8 cellular contexts compared by ENCODE assay signal in the genomic region with DNA sequence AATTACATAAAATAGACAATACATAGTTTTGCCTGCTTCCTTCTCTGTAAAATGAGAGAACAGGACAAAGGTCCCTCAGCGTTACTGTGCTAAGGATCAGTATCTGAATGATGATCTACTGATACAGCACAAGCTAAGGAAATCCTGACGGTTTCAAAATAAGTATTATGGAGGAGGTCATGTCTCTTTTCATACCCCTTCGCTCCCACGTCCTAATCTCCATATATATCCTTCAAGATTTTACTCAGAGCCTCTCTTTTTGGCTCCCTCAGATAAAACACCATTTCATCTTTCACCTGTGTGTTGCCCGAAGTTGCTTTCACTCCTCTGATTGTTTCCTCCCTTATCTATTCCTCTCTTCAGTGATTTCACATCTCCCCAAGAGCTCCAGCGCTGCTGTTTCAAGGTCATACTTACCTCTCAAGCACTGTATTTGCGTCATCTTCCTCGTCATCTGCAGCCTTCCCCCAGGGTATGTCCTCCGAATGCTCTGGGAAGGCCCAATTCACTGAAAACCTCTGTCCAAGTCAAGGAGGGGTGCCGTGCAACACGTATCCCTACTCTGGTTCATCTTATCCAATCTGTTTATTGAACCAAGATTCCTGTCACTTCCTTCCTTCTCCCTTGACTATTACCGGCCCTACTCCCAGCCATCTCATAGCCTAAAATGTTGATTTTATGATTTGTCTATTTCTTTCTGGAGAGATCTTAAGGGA. TPM values are rescaled to one million over a fixed set of nuclear protein-coding genes. Genes with fewer than 3 reads are reported as not detected.
DNase-seq lines count a peak whose midpoint lies in the region; ATAC-seq, FAIRE-seq and TF ChIP-seq lines count a peak whose summit lies in the region.

No MANE protein-coding gene starts in this region.

- peaks cover 80% of the 10 kb centered on the region for H3K36me3 Mint-ChIP-seq in dendritic cell treated with granulocyte-macrophage colony-stimulating factor and Interleukin-4, amounts not matched to agents 40 ng/mL and 50 ng/mL, for 4 days (ENCODE audit: low read depth)
- H3K36me3 Mint-ChIP-seq in neural crest cell (ENCODE audit: low read depth), result peaks cover 9% of the 10 kb centered on the region

- H3K36me3 ChIP-seq in NT2/D1 (ENCODE audit: insufficient read depth, insufficient read length, low read length), result peaks cover 44% of the 10 kb centered on the region

- peak overlapping the region; percentile 93 for H3K27ac Mint-ChIP-seq in dendritic cell treated with granulocyte-macrophage colony-stimulating factor and Interleukin-4, amounts not matched to agents 40 ng/mL and 50 ng/mL, for 4 days
- H3K27ac Mint-ChIP-seq in neural crest cell (ENCODE audit: unreplicated experiment), result peak overlapping the region; percentile 41

- no peak for FAIRE-seq in H54 (lab: Jason Lieb, UNC)

- no peak overlapping the region for H3K4me3 ChIP-seq in NT2/D1 (ENCODE audit: insufficient read length, low read depth)

- no peak for TF ChIP-seq POLR2A in H54 (IDR thresholded peaks at IDR 0.05; ENCODE audit: low read depth, low read length)

- ATAC-seq in HG03108 (IDR thresholded peaks at IDR 0.05; ENCODE audit: unreplicated experiment), result no peak

- peak overlapping the region; percentile 51 for H3K4me3 Mint-ChIP-seq in dendritic cell treated with granulocyte-macrophage colony-stimulating factor and Interleukin-4, amounts not matched to agents 40 ng/mL and 50 ng/mL, for 4 days
- H3K4me3 Mint-ChIP-seq in neural crest cell, result peak overlapping the region; percentile 79

- intact Hi-C loops in dendritic cell treated with granulocyte-macrophage colony-stimulating factor and Interleukin-4, amounts not matched to agents 40 ng/mL and 50 ng/mL, for 4 days (cut with micrococcal nuclease), result loop anchor here (5.0 kb wide), 2 partner anchors 49 to 71 kb away; a partner anchor contains a TSS

- peak overlapping the region; percentile 17 for H3K9ac ChIP-seq in NT2/D1 (ENCODE audit: insufficient read length, low read depth)

- no peaks in the 10 kb centered on the region for H3K9me3 ChIP-seq in NT2/D1 (ENCODE audit: insufficient read depth, low read length)

- H3K4me1 ChIP-seq in NT2/D1 (ENCODE audit: insufficient read depth, insufficient read length), result no peaks in the 10 kb centered on the region

- H3K4me1 Mint-ChIP-seq in dendritic cell treated with granulocyte-macrophage colony-stimulating factor and Interleukin-4, amounts not matched to agents 40 ng/mL and 50 ng/mL, for 4 days (ENCODE audit: low read depth), result peaks cover 40% of the 10 kb centered on the region
- H3K4me1 Mint-ChIP-seq in neural crest cell, result peaks cover 35% of the 10 kb centered on the region

- no peaks in the 10 kb centered on the region for H3K27me3 Mint-ChIP-seq in dendritic cell treated with granulocyte-macrophage colony-stimulating factor and Interleukin-4, amounts not matched to agents 40 ng/mL and 50 ng/mL, for 4 days
- no peaks in the 10 kb centered on the region for H3K27me3 Mint-ChIP-seq in neural crest cell (ENCODE audit: low read depth)

- H3K9me3 Mint-ChIP-seq in dendritic cell treated with granulocyte-macrophage colony-stimulating factor and Interleukin-4, amounts not matched to agents 40 ng/mL and 50 ng/mL, for 4 days, result no peaks in the 10 kb centered on the region
- no peaks in the 10 kb centered on the region for H3K9me3 Mint-ChIP-seq in neural crest cell

- H3K27ac ChIP-seq in C4-2B, result peak overlapping the region; percentile 46

- DNase-seq in NT2/D1 (ENCODE audit: low read depth, low spot score), result no peak
- DNase-seq in neural crest cell (ENCODE audit: low read depth, low spot score), result no peak
- DNase-seq in H54 (ENCODE audit: insufficient read length, low spot score), result no peak
- DNase-seq in NCI-H526 treated with DMSO at 0.1 percent for 48 hours (lab: John Stamatoyannopoulos, UW), result no peak
- no peak for DNase-seq in NCI-H748 (lab: John Stamatoyannopoulos, UW; ENCODE audit: unreplicated experiment)

- TF ChIP-seq CTCF in C4-2B (conservative IDR thresholded peaks at IDR 0.05) (no peak), neural crest cell (conservative IDR thresholded peaks at IDR 0.05) (no peak)

- no peaks in the 10 kb centered on the region for H3K27me3 ChIP-seq in NT2/D1 (ENCODE audit: insufficient read depth, insufficient read length)

RNA-seq across cellular contexts. Expression of a gene that starts 1.2 kb away (rescaled TPM):
- 175 and 191 TPM in 2 replicates for total RNA-seq in neural crest cell

RNA-seq across cellular contexts. Expression of a gene that starts 15.5 kb away (rescaled TPM):
- 47.4 and 48.2 TPM in 2 replicates for total RNA-seq in neural crest cell

RNA-seq across cellular contexts. Expression of a gene that starts 15.8 kb away (rescaled TPM):
- 70.0 and 72.2 TPM in 2 replicates for total RNA-seq in neural crest cell

RNA-seq across cellular contexts. Expression of a gene that starts 32.2 kb away (rescaled TPM):
- total RNA-seq in neural crest cell, result 31.0 and 34.2 TPM in 2 replicates

RNA-seq across cellular contexts. Expression of a gene that starts 47.4 kb away (rescaled TPM):
- total RNA-seq in neural crest cell, result 147 and 151 TPM in 2 replicates
